12 cellular contexts compared by ENCODE assay signal in the genomic region with DNA sequence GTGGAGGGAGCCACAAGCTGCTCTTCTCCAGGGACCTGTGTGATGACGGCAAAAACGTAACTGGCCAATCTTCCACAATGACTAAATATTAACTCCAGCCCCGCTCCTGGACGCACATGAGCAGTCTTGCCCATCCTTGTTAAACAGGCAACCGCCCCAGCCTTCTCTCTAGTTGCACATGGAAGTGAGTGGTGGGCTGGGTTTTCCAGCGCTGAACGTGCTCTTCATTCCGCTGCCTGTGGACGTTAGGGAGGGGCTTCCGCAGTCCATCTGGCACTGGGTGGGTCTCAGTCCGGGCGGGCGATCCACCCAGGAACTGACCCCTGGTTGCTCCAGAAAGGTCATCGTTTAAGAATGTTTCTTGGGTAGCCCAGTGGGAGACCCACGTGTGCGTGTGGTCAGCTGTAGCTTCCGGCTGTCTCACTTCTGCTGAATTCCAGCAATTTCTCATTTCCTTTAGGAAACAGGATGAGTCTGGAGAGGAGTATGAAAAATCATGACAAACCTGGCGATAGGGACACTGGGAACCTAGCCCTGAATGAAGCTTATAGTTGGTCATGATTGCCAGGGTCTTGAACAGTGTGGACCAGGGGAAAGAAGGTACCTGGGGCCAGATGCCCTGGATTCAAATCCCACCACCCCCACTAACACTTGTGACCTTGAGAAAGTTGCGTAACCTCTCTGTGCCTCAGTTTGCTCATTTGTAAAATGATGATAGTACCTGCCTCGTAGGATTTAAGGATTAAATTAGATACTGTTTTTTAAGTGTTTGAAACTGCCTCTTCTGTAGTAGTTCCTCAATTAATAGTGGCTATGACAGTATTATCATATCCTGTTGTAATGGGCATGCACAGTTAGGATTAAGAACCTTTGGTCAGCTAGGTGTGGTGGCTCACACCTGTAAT.
DNase-seq lines count a peak whose midpoint lies in the region; ATAC-seq and TF ChIP-seq lines count a peak whose summit lies in the region.
"Had no signal": no experiment of that assay in that cellular context is flagged by ENCODE, and none has a peak within 500 bp of the region (broad histone marks: within the 10 kb centered on the region; RNA-seq: fewer than 3 reads in every experiment).

No MANE protein-coding gene starts in this region.

- WGBS in liver: 81% methylated on average over 20 of the region's 20 CpGs
- 68 to 77% (median 76%) methylated on average over 20 of the region's 20 CpGs for WGBS in ovary, 3 donors

- intact Hi-C loops in Right ventricle myocardium inferior (cut with DNase I): loop anchor here (1.0 kb wide), 1 partner anchor 92 kb away; the partner anchor contains the start of gene SIPA1L3
- intact Hi-C loops in cardiac septum (cut with DNase I): no loop called here
- intact Hi-C loops in ovary (cut with DNase I): no loop called here

- no peak overlapping the region for H3K9ac ChIP-seq in liver (ENCODE audit: low read depth in 1 of 2, low read length in 2 of 2)

- no peak for DNase-seq in Right ventricle myocardium inferior (ENCODE audit: missing footprints)
- no peak for DNase-seq in cardiac septum (ENCODE audit: low spot score)
- DNase-seq in coronary artery (ENCODE audit: low spot score): peak; percentile 79
- no peak for DNase-seq in ovary
- no peak for DNase-seq in NCI-H510A treated with DMSO at 0.1 percent for 48 hours (lab: John Stamatoyannopoulos, UW)
- DNase-seq in superior temporal gyrus (ENCODE audit: extremely low spot score): no peak
- DNase-seq: activated T-cell treated with anti-CD3 and anti-CD28 coated beads, Interleukin-2, amount 50 U/mL, for 4 hours; Peyer's patch; stimulated activated CD4-positive, alpha-beta T cell treated with anti-CD3 and anti-CD28 coated beads, Interleukin-2, amount 100 ng/mL, for 48 hours had no signal

- no peaks in the 10 kb centered on the region for H3K9me3 ChIP-seq in liver (ENCODE audit: control insufficient read depth in 4 of 4, low read length in 3 of 4)
- no peaks in the 10 kb centered on the region for H3K9me3 ChIP-seq in ovary
- H3K9me3 ChIP-seq: Peyer's patch had no signal

- TF ChIP-seq RAD21 in liver (IDR thresholded peaks at IDR 0.05): no peak

- ATAC-seq in Right ventricle myocardium inferior (peak; percentile 78), GM21737 (IDR thresholded peaks at IDR 0.05; ENCODE audit: unreplicated experiment) (no peak)
- ATAC-seq: activated T-cell treated with anti-CD3 and anti-CD28 coated beads, Interleukin-2, amount 50 U/mL, for 4 hours had no signal

- H3K27ac ChIP-seq in coronary artery: peak overlapping the region in 1 of 2 donors; percentile 48
- H3K27ac ChIP-seq in liver (ENCODE audit: low read depth in 1 of 2, low read length in 2 of 2): no peak overlapping the region
- H3K27ac ChIP-seq in ovary: no peak overlapping the region
- H3K27ac ChIP-seq: 22Rv1, Peyer's patch had no signal

- H3K27me3 ChIP-seq in liver (ENCODE audit: control insufficient read depth in 4 of 4, insufficient read depth in 4 of 4, low read length in 3 of 4) (no peaks in the 10 kb centered on the region), ovary (no peaks in the 10 kb centered on the region)
- H3K27me3 ChIP-seq: Peyer's patch had no signal

- no peak for TF ChIP-seq EP300 in ovary (IDR thresholded peaks at IDR 0.05)

- H3K4me1 ChIP-seq in liver (ENCODE audit: control insufficient read depth in 4 of 4, insufficient read depth in 4 of 4, low read length in 3 of 4) (peaks cover 0 to 2% (median 0%) of the 10 kb centered on the region in 4 donors), ovary (ENCODE audit: insufficient read depth) (peaks cover 7% of the 10 kb centered on the region)

- H3K36me3 ChIP-seq in liver (ENCODE audit: control insufficient read depth in 4 of 4, insufficient read depth in 3 of 4, low read depth in 1 of 4, low read length in 3 of 4) (no peaks in the 10 kb centered on the region), ovary (no peaks in the 10 kb centered on the region)
- H3K36me3 ChIP-seq: Peyer's patch had no signal

- TF ChIP-seq CTCF in coronary artery (IDR thresholded peaks at IDR 0.05) (no peak), liver (IDR thresholded peaks at IDR 0.05; ENCODE audit: low read depth, low read length, missing input control) (no peak), ovary (IDR thresholded peaks at IDR 0.05) (no peak)

- H3K4me3 ChIP-seq in coronary artery (no peak overlapping the region), liver (ENCODE audit: low read depth in 1 of 3, low read length in 3 of 3) (no peak overlapping the region), ovary (no peak overlapping the region)
- H3K4me3 ChIP-seq: Peyer's patch had no signal

- TF ChIP-seq POLR2A in ovary (IDR thresholded peaks at IDR 0.05): no peak

TF ChIP-seq in liver, 16 proteins besides CTCF, POLR2A, EP300 and RAD21:
- TF ChIP-seq HNF4A (conservative IDR thresholded peaks at IDR 0.05) (no peak), SP1 (IDR thresholded peaks at IDR 0.05) (peak; percentile 27), RXRA (IDR thresholded peaks at IDR 0.05) (peak; percentile 18 to 65), ZBTB33 (IDR thresholded peaks at IDR 0.05) (no peak), NR2F2 (IDR thresholded peaks at IDR 0.05) (peak; percentile 57)
- TF ChIP-seq, protein P1, sequence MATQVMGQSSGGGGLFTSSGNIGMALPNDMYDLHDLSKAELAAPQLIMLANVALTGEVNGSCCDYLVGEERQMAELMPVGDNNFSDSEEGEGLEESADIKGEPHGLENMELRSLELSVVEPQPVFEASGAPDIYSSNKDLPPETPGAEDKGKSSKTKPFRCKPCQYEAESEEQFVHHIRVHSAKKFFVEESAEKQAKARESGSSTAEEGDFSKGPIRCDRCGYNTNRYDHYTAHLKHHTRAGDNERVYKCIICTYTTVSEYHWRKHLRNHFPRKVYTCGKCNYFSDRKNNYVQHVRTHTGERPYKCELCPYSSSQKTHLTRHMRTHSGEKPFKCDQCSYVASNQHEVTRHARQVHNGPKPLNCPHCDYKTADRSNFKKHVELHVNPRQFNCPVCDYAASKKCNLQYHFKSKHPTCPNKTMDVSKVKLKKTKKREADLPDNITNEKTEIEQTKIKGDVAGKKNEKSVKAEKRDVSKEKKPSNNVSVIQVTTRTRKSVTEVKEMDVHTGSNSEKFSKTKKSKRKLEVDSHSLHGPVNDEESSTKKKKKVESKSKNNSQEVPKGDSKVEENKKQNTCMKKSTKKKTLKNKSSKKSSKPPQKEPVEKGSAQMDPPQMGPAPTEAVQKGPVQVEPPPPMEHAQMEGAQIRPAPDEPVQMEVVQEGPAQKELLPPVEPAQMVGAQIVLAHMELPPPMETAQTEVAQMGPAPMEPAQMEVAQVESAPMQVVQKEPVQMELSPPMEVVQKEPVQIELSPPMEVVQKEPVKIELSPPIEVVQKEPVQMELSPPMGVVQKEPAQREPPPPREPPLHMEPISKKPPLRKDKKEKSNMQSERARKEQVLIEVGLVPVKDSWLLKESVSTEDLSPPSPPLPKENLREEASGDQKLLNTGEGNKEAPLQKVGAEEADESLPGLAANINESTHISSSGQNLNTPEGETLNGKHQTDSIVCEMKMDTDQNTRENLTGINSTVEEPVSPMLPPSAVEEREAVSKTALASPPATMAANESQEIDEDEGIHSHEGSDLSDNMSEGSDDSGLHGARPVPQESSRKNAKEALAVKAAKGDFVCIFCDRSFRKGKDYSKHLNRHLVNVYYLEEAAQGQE (IDR thresholded peaks at IDR 0.05): no peak
- TF ChIP-seq, protein P2, sequence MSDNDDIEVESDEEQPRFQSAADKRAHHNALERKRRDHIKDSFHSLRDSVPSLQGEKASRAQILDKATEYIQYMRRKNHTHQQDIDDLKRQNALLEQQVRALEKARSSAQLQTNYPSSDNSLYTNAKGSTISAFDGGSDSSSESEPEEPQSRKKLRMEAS (IDR thresholded peaks at IDR 0.05): peak; percentile 40
